Comparison of ENCODE assay signal across 10 cellular contexts in the genomic region with DNA sequence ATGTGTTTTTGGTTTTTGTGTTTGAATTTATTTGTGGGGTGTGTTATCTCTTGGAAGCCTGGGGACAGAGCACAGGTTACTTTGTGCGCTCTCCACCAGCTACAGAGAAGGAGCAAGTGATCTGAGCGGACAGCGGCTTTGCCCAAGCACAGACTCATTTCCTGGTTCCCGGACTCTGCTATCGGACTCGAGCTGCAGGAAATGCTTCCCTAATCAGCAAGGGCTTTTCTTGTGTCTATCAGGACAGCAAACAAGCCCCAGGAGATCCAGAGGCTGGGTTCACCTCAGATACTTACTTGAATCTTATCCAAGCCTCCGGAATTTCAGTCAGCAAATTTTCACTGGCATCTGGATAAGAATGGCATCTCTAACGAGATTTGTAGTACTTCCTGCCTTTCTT. TPM values are rescaled to one million over a fixed set of nuclear protein-coding genes. Genes with fewer than 3 reads are reported as not detected.
DNase-seq lines count a peak whose midpoint lies in the region; ATAC-seq and TF ChIP-seq lines count a peak whose summit lies in the region.
"Had no signal": no experiment of that assay in that cellular context is flagged by ENCODE, and none has a peak within 500 bp of the region (broad histone marks: within the 10 kb centered on the region; RNA-seq: fewer than 3 reads in every experiment).

No MANE protein-coding gene starts in this region.

- H3K4me3 ChIP-seq in Caco-2 (ENCODE audit: low read depth, low read length) = peak overlapping the region; percentile 11
- H3K4me3 ChIP-seq in Peyer's patch = peak overlapping the region in 3 of 4 donors; percentile 2 to 34 (median 16)
- H3K4me3 ChIP-seq in fibroblast of lung (replicated peaks in 1 of 4; ENCODE audit: control extremely low read depth in 1 of 4, insufficient read depth in 1 of 4, low read depth in 3 of 4, low read length in 4 of 4) = peak overlapping the region; percentile 6 to 64 (median 45)
- no peak overlapping the region for H3K4me3 ChIP-seq in neuronal stem cell (ENCODE audit: low read length in 2 of 2)

- TF ChIP-seq CTCF in Caco-2 (IDR thresholded peaks at IDR 0.05; ENCODE audit: insufficient read depth in 1 of 2, low read depth in 1 of 2, low read length in 1 of 2, severe bottlenecking in 1 of 2, unreplicated experiment in 1 of 2) = no peak
- no peak for TF ChIP-seq CTCF in Peyer's patch (IDR thresholded peaks at IDR 0.05)
- no peak for TF ChIP-seq CTCF in fibroblast of lung (conservative IDR thresholded peaks at IDR 0.05 in 1 of 2, IDR thresholded peaks at IDR 0.05 in 1 of 2; ENCODE audit: low read depth in 1 of 2, low read length in 2 of 2)
- TF ChIP-seq CTCF in GM10266 (IDR thresholded peaks at IDR 0.05; ENCODE audit: control insufficient read depth, insufficient read depth, low read depth, missing control alignments) = no peak
- TF ChIP-seq CTCF in GM20000 (IDR thresholded peaks at IDR 0.05; ENCODE audit: extremely low read depth, missing control alignments) = no peak

- H3K4me2 ChIP-seq in fibroblast of lung (ENCODE audit: extremely low read depth, insufficient read depth, low read length) = peak overlapping the region; percentile 69
- no peak overlapping the region for H3K4me2 ChIP-seq in neuronal stem cell (ENCODE audit: insufficient read depth, low read length, poor library complexity, severe bottlenecking)

- H3K79me2 ChIP-seq in fibroblast of lung (ENCODE audit: control insufficient read depth, insufficient read depth, low read length) = no peaks in the 10 kb centered on the region

- peak overlapping the region; percentile 26 for H3K27ac Mint-ChIP-seq in Caco-2 (ENCODE audit: unreplicated experiment)
- no peak overlapping the region for H3K27ac Mint-ChIP-seq in activated CD8-positive, alpha-beta memory T cell treated with anti-CD3 and anti-CD28 coated beads, Interleukin-2, amount 10 ng/mL, durations not matched to agents 7 days and 5 days

- H2AK5ac ChIP-seq in neuronal stem cell (ENCODE audit: low read depth, low read length) = no peak overlapping the region

- H3K36me3 Mint-ChIP-seq in Caco-2 (ENCODE audit: insufficient read depth, unreplicated experiment) = no peaks in the 10 kb centered on the region
- no peaks in the 10 kb centered on the region for H3K36me3 Mint-ChIP-seq in activated CD8-positive, alpha-beta memory T cell treated with anti-CD3 and anti-CD28 coated beads, Interleukin-2, amount 10 ng/mL, durations not matched to agents 7 days and 5 days

- no peak for ATAC-seq in activated CD8-positive, alpha-beta memory T cell treated with anti-CD3 and anti-CD28 coated beads, Interleukin-2, amount 10 ng/mL, durations not matched to agents 7 days and 5 days

- no peak overlapping the region for H3K4ac ChIP-seq in neuronal stem cell (ENCODE audit: low read length)

- no peak overlapping the region for H3K27ac ChIP-seq in Peyer's patch
- H3K27ac ChIP-seq in fibroblast of lung (ENCODE audit: insufficient read depth, low read length) = no peak overlapping the region
- peak overlapping the region; percentile 51 for H3K27ac ChIP-seq in neuronal stem cell (replicated peaks; ENCODE audit: low read length)

- DNase-seq in Caco-2 (peak; percentile 70 to 79), Peyer's patch (peak in 2 of 3 donors; percentile 61 to 74), fibroblast of lung (ENCODE audit: low read depth in 2 of 2) (peak; percentile 54 to 83), neuronal stem cell (ENCODE audit: low spot score) (peak; percentile 4), SKM-1 (lab: John Stamatoyannopoulos, UW; ENCODE audit: unreplicated experiment) (no peak), GM10266 (ENCODE audit: extremely low spot score) (no peak), GM20000 (ENCODE audit: low spot score) (no peak)
- DNase-seq in activated CD8-positive, alpha-beta memory T cell treated with anti-CD3 and anti-CD28 coated beads, Interleukin-2, amount 10 ng/mL, durations not matched to agents 7 days and 5 days = no peak
- DNase-seq: activated effector memory CD4-positive, alpha-beta T cell treated with anti-CD3 and anti-CD28 coated beads, Interleukin-2, amount 50 U/mL, for 16 hours; MV-4-11 had no signal

- H2BK15ac ChIP-seq in neuronal stem cell (ENCODE audit: low read length) = no peak overlapping the region

- no peaks in the 10 kb centered on the region for H3K27me3 ChIP-seq in Caco-2 (replicated peaks; ENCODE audit: control insufficient read depth, insufficient read depth, low read length)
- no peaks in the 10 kb centered on the region for H3K27me3 ChIP-seq in Peyer's patch
- H3K27me3 ChIP-seq in fibroblast of lung (ENCODE audit: control insufficient read depth, insufficient read depth, low read length) = no peaks in the 10 kb centered on the region
- no peaks in the 10 kb centered on the region for H3K27me3 ChIP-seq in neuronal stem cell (ENCODE audit: control insufficient read depth in 3 of 3, insufficient read depth in 3 of 3, low read depth in 1 of 3, low read length in 3 of 3)

- peak overlapping the region; percentile 55 for H3K4me3 Mint-ChIP-seq in Caco-2 (ENCODE audit: unreplicated experiment)
- H3K4me3 Mint-ChIP-seq in activated CD8-positive, alpha-beta memory T cell treated with anti-CD3 and anti-CD28 coated beads, Interleukin-2, amount 10 ng/mL, durations not matched to agents 7 days and 5 days = no peak overlapping the region

- H2AFZ ChIP-seq in fibroblast of lung (ENCODE audit: low read length) (peak overlapping the region; percentile 92), neuronal stem cell (ENCODE audit: low read length) (peak overlapping the region; percentile 81)

- H3K4me1 Mint-ChIP-seq in Caco-2 (ENCODE audit: low read depth, unreplicated experiment) = peaks cover 20% of the 10 kb centered on the region
- H3K4me1 Mint-ChIP-seq in activated CD8-positive, alpha-beta memory T cell treated with anti-CD3 and anti-CD28 coated beads, Interleukin-2, amount 10 ng/mL, durations not matched to agents 7 days and 5 days = no peaks in the 10 kb centered on the region

- no peak overlapping the region for H4K8ac ChIP-seq in neuronal stem cell (ENCODE audit: low read depth, low read length)

- peaks cover 11% of the 10 kb centered on the region for H3K4me1 ChIP-seq in Caco-2
- peaks cover 0 to 8% (median 0%) of the 10 kb centered on the region in 4 donors for H3K4me1 ChIP-seq in Peyer's patch
- H3K4me1 ChIP-seq in fibroblast of lung (ENCODE audit: control insufficient read depth, extremely low read depth, insufficient read depth, low read length) = peaks cover 6% of the 10 kb centered on the region
- no peaks in the 10 kb centered on the region for H3K4me1 ChIP-seq in neuronal stem cell (ENCODE audit: control insufficient read depth in 2 of 2, insufficient read depth in 1 of 2, low read depth in 1 of 2, low read length in 2 of 2)

- no peak for TF ChIP-seq POLR2A in Peyer's patch (IDR thresholded peaks at IDR 0.05)

- intact Hi-C loops in Caco-2 (cut with micrococcal nuclease; ENCODE audit: unreplicated experiment) = no loop called here

- H3K27me3 Mint-ChIP-seq in Caco-2 (ENCODE audit: insufficient read depth, unreplicated experiment) = no peaks in the 10 kb centered on the region
- H3K27me3 Mint-ChIP-seq in activated CD8-positive, alpha-beta memory T cell treated with anti-CD3 and anti-CD28 coated beads, Interleukin-2, amount 10 ng/mL, durations not matched to agents 7 days and 5 days = peaks cover 5% of the 10 kb centered on the region

- no peaks in the 10 kb centered on the region for H3K79me1 ChIP-seq in neuronal stem cell (ENCODE audit: low read depth, low read length)

- H3K36me3 ChIP-seq in Caco-2 (ENCODE audit: control insufficient read depth, insufficient read depth, low read length) (no peaks in the 10 kb centered on the region), Peyer's patch (no peaks in the 10 kb centered on the region), fibroblast of lung (ENCODE audit: control insufficient read depth, insufficient read depth, low read length) (no peaks in the 10 kb centered on the region), neuronal stem cell (replicated peaks in 1 of 2; ENCODE audit: control insufficient read depth in 2 of 2, insufficient read depth in 2 of 2, low read length in 2 of 2) (no peaks in the 10 kb centered on the region)

- WGBS in neuronal stem cell (ENCODE audit: extremely low coverage in 2 of 2, insufficient read length in 2 of 2, insufficient replicate concordance in 1 of 2), 2 donors = no CpG with 5 or more reads among the region's 8 CpGs

- POLR2A ChIA-PET in Caco-2 (lab: Charles Lee) = no interaction called here

- no peak overlapping the region for H3K23ac ChIP-seq in neuronal stem cell (ENCODE audit: low read depth, low read length, poor library complexity)

- H4K91ac ChIP-seq in neuronal stem cell (ENCODE audit: low read depth, low read length, poor library complexity) = no peak overlapping the region

- no peaks in the 10 kb centered on the region for H3K9me3 ChIP-seq in Caco-2
- no peaks in the 10 kb centered on the region for H3K9me3 ChIP-seq in Peyer's patch
- H3K9me3 ChIP-seq in fibroblast of lung (ENCODE audit: control insufficient read depth, insufficient read depth, low read depth, low read length) = no peaks in the 10 kb centered on the region
- H3K9me3 ChIP-seq in neuronal stem cell (replicated peaks in 1 of 2; ENCODE audit: control insufficient read depth in 2 of 2, insufficient read depth in 1 of 2, low read depth in 1 of 2, low read length in 2 of 2) = no peaks in the 10 kb centered on the region

- H2BK5ac ChIP-seq in neuronal stem cell (ENCODE audit: low read length) = no peak overlapping the region

- H2BK120ac ChIP-seq in neuronal stem cell (ENCODE audit: low read depth, low read length) = no peak overlapping the region

- no TSS peak for BruUV-seq in Caco-2 (replicated peaks; lab: Mats Ljungman, UMichigan)

- H4K20me1 ChIP-seq in fibroblast of lung (ENCODE audit: control insufficient read depth, extremely low read depth, insufficient read depth, low read length) = no peaks in the 10 kb centered on the region

- no peak overlapping the region for H2BK12ac ChIP-seq in neuronal stem cell (ENCODE audit: low read length)

- H3K14ac ChIP-seq in neuronal stem cell (ENCODE audit: low read length) = no peak overlapping the region

- CTCF ChIA-PET in Caco-2 (lab: Charles Lee) = interaction anchor here (0.6 to 1.0 kb wide), 2 partner anchors 379 to 398 kb away, joined by 3 read pairs; no protein-coding TSS in a partner anchor
- CTCF ChIA-PET in activated CD8-positive, alpha-beta memory T cell treated with anti-CD3 and anti-CD28 coated beads, Interleukin-2, amount 10 ng/mL, durations not matched to agents 7 days and 5 days (lab: Charles Lee) = no interaction called here

- no peak overlapping the region for H3K18ac ChIP-seq in neuronal stem cell (ENCODE audit: low read length)

- no peaks in the 10 kb centered on the region for H3K9me3 Mint-ChIP-seq in Caco-2 (ENCODE audit: unreplicated experiment)
- H3K9me3 Mint-ChIP-seq in activated CD8-positive, alpha-beta memory T cell treated with anti-CD3 and anti-CD28 coated beads, Interleukin-2, amount 10 ng/mL, durations not matched to agents 7 days and 5 days (ENCODE audit: low read depth) = no peaks in the 10 kb centered on the region

- H3K9ac ChIP-seq in fibroblast of lung (ENCODE audit: insufficient read depth, low read length) = no peak overlapping the region
- H3K9ac ChIP-seq in neuronal stem cell (ENCODE audit: low read depth, low read length, poor library complexity) = peak overlapping the region; percentile 30

RNA-seq across cellular contexts. Expression of a gene that starts 27.8 kb away (rescaled TPM):
- total RNA-seq in Caco-2 (2022) (0.05 TPM in 2 replicates), Peyer's patch (10 to 100 TPM in 2 of 4 donors, 1 to 10 TPM in 2; 8.1 to 22.0 (median 11.1) TPM), fibroblast of lung (under 0.01 TPM in 1 of 2 replicates, not detected in the other)
- 0.01 TPM in 2 replicates for polyA plus RNA-seq in fibroblast of lung
- polyA plus RNA-seq in fibroblast of lung (2012) = not detected in 2 replicates
- polyA minus RNA-seq in fibroblast of lung (ENCODE audit: low replicate concordance) = not detected in 2 replicates
- polyA plus RNA-seq in neuronal stem cell (2013, experiment 1 of 2) = 0.04 TPM
- 0.03 TPM for polyA plus RNA-seq in neuronal stem cell (2013, experiment 2 of 2)
- under 1 TPM in 1 of 2 experiments, not detected in 1; 0.05 TPM for total RNA-seq in activated CD8-positive, alpha-beta memory T cell treated with anti-CD3 and anti-CD28 coated beads, Interleukin-2, amount 10 ng/mL, durations not matched to agents 7 days and 5 days

Comparison
In these comparisons a context has a peak if more than half of its experiments do, and no peak if none do; other contexts are left out.
1. DNase-seq: peak in Caco-2 (2 of 2), Peyer's patch (2 of 3), fibroblast of lung (2 of 2) and neuronal stem cell (single experiment); none in SKM-1 (single experiment), GM10266 (single experiment), activated CD8-positive, alpha-beta memory T cell treated with anti-CD3 and anti-CD28 coated beads, Interleukin-2, amount 10 ng/mL, durations not matched to agents 7 days and 5 days (single experiment) and GM20000 (single experiment).
2. H3K4me3 ChIP-seq: peak in Caco-2 (single experiment), Peyer's patch (3 of 4) and fibroblast of lung (4 of 4); none in neuronal stem cell (0 of 2).